ENCODE assay signal across 8 cellular contexts in genomic region chr17:14068542-14069250, GRCh38. TPM values are rescaled to one million over a fixed set of nuclear protein-coding genes. Genes with fewer than 3 reads are reported as not detected.
A peak's percentile ranks its signal among the peaks of the same experiment; 100 is the strongest.
DNase-seq lines count a peak whose midpoint lies in the region; ATAC-seq and TF ChIP-seq lines count a peak whose summit lies in the region.

No MANE protein-coding gene starts in this region.

- ATAC-seq in foreskin keratinocyte (no peak), HG03045 (IDR thresholded peaks at IDR 0.05; ENCODE audit: unreplicated experiment) (no peak)

- TF ChIP-seq CTCF in GM12864 (IDR thresholded peaks at IDR 0.05; ENCODE audit: low read depth, low read length, missing control alignments): no peak
- no peak for TF ChIP-seq CTCF in HEK293 (tag by site-specific recombination; IDR thresholded peaks at IDR 0.05)
- no peak for TF ChIP-seq CTCF in foreskin keratinocyte (conservative IDR thresholded peaks at IDR 0.05)
- no peak for TF ChIP-seq CTCF in spleen (IDR thresholded peaks at IDR 0.05 in 8 of 11, conservative IDR thresholded peaks at IDR 0.05 in 3 of 11)

- intact Hi-C loops in spleen (cut with DNase I; ENCODE audit: low total_unique reads): no loop called here

- POLR2A ChIA-PET in HEK293 (lab: Yijun Ruan, JAX): no interaction called here

- H3K4me1 ChIP-seq in HEK293 (ENCODE audit: control insufficient read depth, insufficient read depth, low read length) (peaks cover 7% of the 10 kb centered on the region), SJSA1 (replicated peaks) (peaks cover 13% of the 10 kb centered on the region), foreskin keratinocyte (peaks cover 5% of the 10 kb centered on the region), spleen (peaks cover 6 to 48% (median 33%) of the 10 kb centered on the region in 6 donors)

- CTCF ChIA-PET in HEK293 (lab: Yijun Ruan, JAX): no interaction called here

- DNase-seq in GM12864 (ENCODE audit: low read depth): no peak
- peak in 1 of 2 experiments; percentile 2 for DNase-seq in SJSA1 (ENCODE audit: low read depth in 1 of 2, low spot score in 2 of 2)
- no peak for DNase-seq in foreskin keratinocyte
- DNase-seq in spleen: no peak
- DNase-seq in midbrain (lab: John Stamatoyannopoulos, UW): no peak
- no peak for DNase-seq in OCI-M2 (lab: John Stamatoyannopoulos, UW; ENCODE audit: unreplicated experiment)

- no peaks in the 10 kb centered on the region for H3K27me3 ChIP-seq in SJSA1 (replicated peaks)
- H3K27me3 ChIP-seq in foreskin keratinocyte: no peaks in the 10 kb centered on the region
- H3K27me3 ChIP-seq in spleen (replicated peaks in 1 of 7): no peaks in the 10 kb centered on the region

- peak overlapping the region; percentile 70 for H3K27ac ChIP-seq in HEK293 (ENCODE audit: extremely low read depth, low read depth, low read length)
- H3K27ac ChIP-seq in SJSA1: peak overlapping the region; percentile 65
- H3K27ac ChIP-seq in foreskin keratinocyte: peak overlapping the region; percentile 92
- peak overlapping the region in 6 of 8 donors; percentile 62 to 89 (median 78) for H3K27ac ChIP-seq in spleen

- H3K36me3 ChIP-seq in HEK293 (ENCODE audit: control insufficient read depth in 2 of 2, insufficient read depth in 1 of 2, low read length in 2 of 2) (peaks cover 19 to 25% of the 10 kb centered on the region in 2 experiments), SJSA1 (peaks cover 26% of the 10 kb centered on the region), spleen (peaks cover 0 to 18% (median 0%) of the 10 kb centered on the region in 6 donors)

- H3K4me3 ChIP-seq in GM12864 (ENCODE audit: low read depth, low read length) (peak overlapping the region; percentile 88), HEK293 (ENCODE audit: low read depth, low read length) (peak overlapping the region; percentile 100), SJSA1 (peak overlapping the region; percentile 61), spleen (peak overlapping the region; percentile 89 to 99 (median 98))

- WGBS in spleen, 5 donors: 12 to 23% (median 15%) methylated on average over 25 of the region's 25 CpGs

- peaks cover 4% of the 10 kb centered on the region; the same call in 1 of the 2 replicates for H3K9me3 ChIP-seq in HEK293 (ENCODE audit: control insufficient read depth, insufficient read depth, low read depth, low read length)
- no peaks in the 10 kb centered on the region for H3K9me3 ChIP-seq in SJSA1 (replicated peaks)
- peaks cover 0 to 8% (median 0%) of the 10 kb centered on the region in 8 donors for H3K9me3 ChIP-seq in spleen

- TF ChIP-seq POLR2A in spleen (IDR thresholded peaks at IDR 0.05): no peak

TF ChIP-seq in HEK293, 187 proteins besides CTCF, POLR2A, EP300 and RAD21:
- TF ChIP-seq ZBTB6 (tag by site-specific recombination; IDR thresholded peaks at IDR 0.05) (no peak), YY1 (tag by site-specific recombination; IDR thresholded peaks at IDR 0.05) (no peak), ZNF837 (tag by site-specific recombination; IDR thresholded peaks at IDR 0.05) (no peak), ZNF768 (tag by site-specific recombination; IDR thresholded peaks at IDR 0.05) (no peak), ZNF184 (tag by site-specific recombination; IDR thresholded peaks at IDR 0.05) (no peak), ZNF341 (tag by site-specific recombination; IDR thresholded peaks at IDR 0.05; ENCODE audit: low read depth) (no peak), ZSCAN4 (tag by site-specific recombination; IDR thresholded peaks at IDR 0.05) (no peak), ZNF121 (tag by site-specific recombination; IDR thresholded peaks at IDR 0.05) (peak; percentile 98), SCRT2 (tag by site-specific recombination; IDR thresholded peaks at IDR 0.05) (no peak), KLF16 (tag by site-specific recombination; IDR thresholded peaks at IDR 0.05) (no peak), ZNF561 (tag by site-specific recombination; IDR thresholded peaks at IDR 0.05; ENCODE audit: borderline replicate concordance) (no peak), ZNF223 (tag by site-specific recombination; IDR thresholded peaks at IDR 0.05) (no peak), ZNF701 (tag by site-specific recombination; IDR thresholded peaks at IDR 0.05) (no peak), ZNF660 (tag by site-specific recombination; IDR thresholded peaks at IDR 0.05) (0 out of 2 replicates have a peak, but pooled peaks have one; percentile 2), ZNF324 (tag by site-specific recombination; IDR thresholded peaks at IDR 0.05) (no peak), GLIS1 (tag by site-specific recombination; IDR thresholded peaks at IDR 0.05) (0 out of 2 replicates have a peak, but pooled peaks have one; percentile 4), ZBTB48 (tag by site-specific recombination; IDR thresholded peaks at IDR 0.05) (no peak), ZSCAN23 (tag by site-specific recombination; IDR thresholded peaks at IDR 0.05) (no peak), ZNF175 (tag by site-specific recombination; IDR thresholded peaks at IDR 0.05) (no peak), ZNF521 (tag by site-specific recombination; IDR thresholded peaks at IDR 0.05) (no peak), ZNF214 (tag by site-specific recombination; IDR thresholded peaks at IDR 0.05; ENCODE audit: borderline replicate concordance) (no peak)

RNA-seq across cellular contexts. Expression of gene COX10, which starts 0.6 kb away (rescaled TPM):
- 23.8 and 27.3 TPM in 2 replicates for total RNA-seq in SJSA1 (2014; rRNA removed; shearing (Covaris generic))
- total RNA-seq in foreskin keratinocyte (15.2 and 16.0 TPM in 2 replicates), spleen (10 to 100 TPM; 11.0 to 28.8 (median 15.3) TPM)
- polyA plus RNA-seq in foreskin keratinocyte (8.4 and 9.6 TPM in 2 replicates), spleen (1 to 10 TPM; 3.0 to 5.5 (median 5.4) TPM)
